Comparison of ENCODE assay signal across 34 cellular contexts in the genomic region with DNA sequence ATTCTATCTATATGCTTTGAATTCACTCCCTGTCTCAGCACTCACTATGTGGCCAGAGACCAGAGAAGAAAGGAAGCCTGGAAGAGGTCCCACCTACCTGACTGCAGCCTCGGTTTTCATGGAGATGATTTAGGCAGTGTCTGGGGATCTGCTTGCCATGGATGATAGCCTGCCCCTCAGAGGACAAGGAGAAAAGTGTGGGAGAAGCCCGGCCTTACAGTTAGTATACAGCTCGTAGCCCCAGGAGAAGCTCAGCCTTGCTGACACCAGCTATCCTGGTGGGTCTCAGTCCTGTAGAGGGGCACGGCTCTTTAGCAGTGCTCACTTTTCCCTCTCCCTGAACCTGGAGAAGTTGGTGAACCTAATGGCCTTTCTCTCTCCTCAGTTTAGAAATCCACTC. TPM values are rescaled to one million over a fixed set of nuclear protein-coding genes. Genes with fewer than 3 reads are reported as not detected.
"Had no signal": no experiment of that assay in that cellular context is flagged by ENCODE, and none has a peak within 500 bp of the region (broad histone marks: within the 10 kb centered on the region; RNA-seq: fewer than 3 reads in every experiment).

No MANE protein-coding gene starts in this region.

- H3K4me1 ChIP-seq: body of pancreas, breast epithelium had no signal

- H3K27ac ChIP-seq: body of pancreas, breast epithelium, RWPE1, VCaP had no signal

- FAIRE-seq: astrocyte, RCC 7860 had no signal

- H3K36me3 ChIP-seq: breast epithelium had no signal

- H3K4me3 ChIP-seq: body of pancreas, breast epithelium had no signal

- H3K27ac Mint-ChIP-seq: activated CD4-positive, alpha-beta T cell treated with anti-CD3 and anti-CD28 coated beads, Interleukin-2, amount 10 ng/mL, durations not matched to agents 7 days and 5 days; activated CD8-positive, alpha-beta T cell treated with anti-CD3 and anti-CD28 coated beads, Interleukin-2, amount 10 ng/mL, durations not matched to agents 7 days and 5 days; activated naive CD4-positive, alpha-beta T cell treated with anti-CD3 and anti-CD28 coated beads, Interleukin-2, amount 50 U/mL, for 24 hours; activated naive CD8-positive, alpha-beta T cell treated with anti-CD3 and anti-CD28 coated beads, Interleukin-2, amount 10 ng/mL, durations not matched to agents 7 days and 5 days; activated T-cell treated with anti-CD3 and anti-CD28 coated beads, Interleukin-2, amount 50 U/mL, for 24 hours; activated T-helper 2 cell treated with anti-CD3 and anti-CD28 coated beads, Interferon-gamma antibody, Interleukin-2, Interleukin-4, amounts not matched to agents 10 μg/mL and 5 μg/mL and 100 μg/mL, durations not matched to agents 14 hours and 24 hours and 36 hours; T-cell; T-helper 17 cell had no signal

- H3K36me3 Mint-ChIP-seq: activated naive CD4-positive, alpha-beta T cell treated with anti-CD3 and anti-CD28 coated beads, Interleukin-2, amount 50 U/mL, for 24 hours; activated naive CD8-positive, alpha-beta T cell treated with anti-CD3 and anti-CD28 coated beads, Interleukin-2, amount 10 ng/mL, durations not matched to agents 7 days and 5 days; T-cell had no signal

- ATAC-seq: activated CD8-positive, alpha-beta T cell treated with anti-CD3 and anti-CD28 coated beads, Interleukin-2, amount 10 ng/mL, durations not matched to agents 7 days and 5 days; body of pancreas; PC-3; Right ventricle myocardium inferior; SK-N-SH treated with all-trans-retinoic acid at 6 μM for 48 hours; T-cell; T-helper 17 cell had no signal

- H3K9me3 Mint-ChIP-seq: activated CD4-positive, alpha-beta T cell treated with anti-CD3 and anti-CD28 coated beads, Interleukin-2, amount 10 ng/mL, durations not matched to agents 7 days and 5 days; activated naive CD4-positive, alpha-beta T cell treated with anti-CD3 and anti-CD28 coated beads, Interleukin-2, amount 50 U/mL, for 24 hours; activated naive CD8-positive, alpha-beta T cell treated with anti-CD3 and anti-CD28 coated beads, Interleukin-2, amount 10 ng/mL, durations not matched to agents 7 days and 5 days; activated T-cell treated with anti-CD3 and anti-CD28 coated beads, Interleukin-2, amount 50 U/mL, for 24 hours; activated T-helper 2 cell treated with anti-CD3 and anti-CD28 coated beads, Interferon-gamma antibody, Interleukin-2, Interleukin-4, amounts not matched to agents 10 μg/mL and 5 μg/mL and 100 μg/mL, durations not matched to agents 14 hours and 24 hours and 36 hours; T-cell had no signal

- H3K4me3 Mint-ChIP-seq: activated CD4-positive, alpha-beta T cell treated with anti-CD3 and anti-CD28 coated beads, Interleukin-2, amount 10 ng/mL, durations not matched to agents 7 days and 5 days; activated CD8-positive, alpha-beta T cell treated with anti-CD3 and anti-CD28 coated beads, Interleukin-2, amount 10 ng/mL, durations not matched to agents 7 days and 5 days; activated naive CD4-positive, alpha-beta T cell treated with anti-CD3 and anti-CD28 coated beads, Interleukin-2, amount 50 U/mL, for 24 hours; activated naive CD8-positive, alpha-beta T cell treated with anti-CD3 and anti-CD28 coated beads, Interleukin-2, amount 10 ng/mL, durations not matched to agents 7 days and 5 days; activated T-cell treated with anti-CD3 and anti-CD28 coated beads, Interleukin-2, amount 50 U/mL, for 24 hours; T-cell; T-helper 17 cell had no signal

- H3K9me3 ChIP-seq: body of pancreas, breast epithelium had no signal

- H3K4me1 Mint-ChIP-seq: activated CD4-positive, alpha-beta T cell treated with anti-CD3 and anti-CD28 coated beads, Interleukin-2, amount 10 ng/mL, durations not matched to agents 7 days and 5 days; activated naive CD4-positive, alpha-beta T cell treated with anti-CD3 and anti-CD28 coated beads, Interleukin-2, amount 50 U/mL, for 24 hours; activated naive CD8-positive, alpha-beta T cell treated with anti-CD3 and anti-CD28 coated beads, Interleukin-2, amount 10 ng/mL, durations not matched to agents 7 days and 5 days; T-cell; T-helper 17 cell had no signal

- DNase-seq: activated CD4-positive, alpha-beta T cell treated with anti-CD3 and anti-CD28 coated beads for 1 hour; activated CD4-positive, alpha-beta T cell treated with anti-CD3 and anti-CD28 coated beads, Interleukin-2, amount 10 ng/mL, durations not matched to agents 7 days and 5 days; activated CD4-positive, alpha-beta T cell treated with anti-CD3 and anti-CD28 coated beads, Interleukin-2, amount 50 U/mL, for 48 hours; activated CD4-positive, CD25-positive, alpha-beta regulatory T cell; activated CD8-positive, alpha-beta T cell treated with anti-CD3 and anti-CD28 coated beads, Interleukin-2, amount 10 ng/mL, durations not matched to agents 7 days and 5 days; activated gamma-delta T cell; activated naive CD4-positive, alpha-beta T cell treated with Interleukin-2 at 50 U/mL for 16 hours; activated naive CD8-positive, alpha-beta T cell treated with anti-CD3 and anti-CD28 coated beads, Interleukin-2, amount 10 ng/mL, durations not matched to agents 7 days and 5 days; activated T-cell treated with anti-CD3 and anti-CD28 coated beads, Interleukin-2, amount 50 U/mL, for 24 hours; amygdala; body of pancreas; Karpas-422; KBM-7; NCI-H1436 treated with DMSO at 0.1 percent for 48 hours; NCI-H1694 treated with DMSO at 0.1 percent for 48 hours; NCI-H2029; NCI-H510A; NCI-H526; NK-92 treated with Interleukin-12 subunit alpha and Interleukin-12 subunit beta, amount 100 ng/mL, for 24 hours; PC-3; SIG-M5; T-cell; T-helper 17 cell had no signal

- H3K27me3 ChIP-seq: body of pancreas, breast epithelium had no signal

RNA-seq across cellular contexts. Expression of a gene that starts 25.9 kb away (rescaled TPM):
- total RNA-seq: MCF 10A had no signal

RNA-seq across cellular contexts. Expression of a gene that starts 50.7 kb away (rescaled TPM):
- total RNA-seq: activated CD4-positive, alpha-beta T cell treated with anti-CD3 and anti-CD28 coated beads, Interleukin-2, amount 10 ng/mL, durations not matched to agents 7 days and 5 days; activated CD8-positive, alpha-beta T cell treated with anti-CD3 and anti-CD28 coated beads, Interleukin-2, amount 10 ng/mL, durations not matched to agents 7 days and 5 days; activated naive CD8-positive, alpha-beta T cell treated with anti-CD3 and anti-CD28 coated beads, Interleukin-2, amount 10 ng/mL, durations not matched to agents 7 days and 5 days; activated T-helper 2 cell treated with anti-CD3 and anti-CD28 coated beads, Interferon-gamma antibody, Interleukin-2, Interleukin-4, amounts not matched to agents 10 μg/mL and 5 μg/mL and 100 μg/mL, durations not matched to agents 14 hours and 24 hours and 36 hours; MCF 10A; SK-MEL-5 had no signal
